In the genomic region with DNA sequence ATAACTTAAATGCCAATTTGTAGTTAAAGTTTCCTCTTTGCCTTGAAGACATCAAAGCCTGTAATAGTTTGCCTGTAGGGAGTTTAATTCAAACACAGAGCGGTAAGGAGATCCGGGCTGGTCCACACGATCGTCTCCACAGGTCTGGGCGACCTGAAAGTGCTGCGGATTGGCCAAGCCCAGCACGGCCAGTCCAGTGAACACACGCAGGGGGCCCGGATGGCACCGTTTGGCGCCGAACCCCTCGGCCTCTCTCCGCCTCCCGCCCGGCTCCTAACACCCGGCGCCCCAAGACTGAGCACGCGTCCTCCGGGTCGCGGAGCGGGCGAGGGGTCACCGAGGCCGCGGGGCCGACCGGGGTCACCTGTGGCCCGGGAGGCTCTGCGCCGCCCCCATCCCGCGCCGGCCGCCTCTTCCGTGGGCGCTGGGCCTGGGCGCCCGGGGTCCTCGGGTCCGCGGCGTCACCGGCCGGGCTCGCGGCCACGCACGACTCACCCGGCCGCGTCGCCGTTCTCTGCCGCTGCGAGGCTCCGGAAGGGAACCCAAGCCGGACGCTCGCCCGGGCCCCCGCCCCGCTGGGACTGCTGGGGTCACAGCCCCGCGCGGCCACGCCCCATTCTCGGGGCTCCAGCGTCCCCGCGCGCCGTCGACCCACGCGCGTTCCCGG, we compare ENCODE assay signal across 8 cellular contexts. TPM values are rescaled to one million over a fixed set of nuclear protein-coding genes. Genes with fewer than 3 reads are reported as not detected.
DNase-seq lines count a peak whose midpoint lies in the region; ATAC-seq and TF ChIP-seq lines count a peak whose summit lies in the region.

No MANE protein-coding gene starts in this region.

- H3K4me3 Mint-ChIP-seq in osteocyte (ENCODE audit: unreplicated experiment): peak overlapping the region; percentile 85

- H3K4me3 ChIP-seq in SU-DHL-6 (ENCODE audit: insufficient read depth, low read length, poor library complexity, severe bottlenecking) (peak overlapping the region; percentile 42), adrenal gland (peak overlapping the region; percentile 38 to 84 (median 58)), heart left ventricle (peak overlapping the region; percentile 64 to 88 (median 74)), uterus (peak overlapping the region; percentile 79 to 90)

- TF ChIP-seq CTCF in SU-DHL-6 (IDR thresholded peaks at IDR 0.05; ENCODE audit: insufficient read depth, low read length, poor library complexity, severe bottlenecking) (no peak), adrenal gland (IDR thresholded peaks at IDR 0.05) (peak in 1 of 6 experiments; percentile 8), heart left ventricle (IDR thresholded peaks at IDR 0.05) (no peak), osteocyte (IDR thresholded peaks at IDR 0.05) (no peak), uterus (IDR thresholded peaks at IDR 0.05) (peak in 1 of 4 experiments; percentile 14)

- H3K9me3 ChIP-seq in SU-DHL-6 (ENCODE audit: insufficient read depth, low read length) (no peaks in the 10 kb centered on the region), adrenal gland (replicated peaks in 1 of 3) (no peaks in the 10 kb centered on the region), heart left ventricle (no peaks in the 10 kb centered on the region), uterus (no peaks in the 10 kb centered on the region)

- peak overlapping the region; percentile 69 for H3K4me2 ChIP-seq in SU-DHL-6 (ENCODE audit: low read depth, low read length, poor library complexity, severe bottlenecking)

- TF ChIP-seq POLR2A in adrenal gland (IDR thresholded peaks at IDR 0.05) (peak; percentile 58 to 63), heart left ventricle (IDR thresholded peaks at IDR 0.05) (peak in 1 of 2 donors; percentile 40), uterus (IDR thresholded peaks at IDR 0.05) (peak in 1 of 2 donors; percentile 66)

- intact Hi-C loops in adrenal gland (cut with DNase I): no loop called here
- intact Hi-C loops in heart left ventricle (cut with DNase I): loop anchor here in 4 of 10 donors (1.0 to 2.0 kb wide), 3 partner anchors 17 to 18 kb away; no protein-coding TSS in a partner anchor
- intact Hi-C loops in uterus (cut with DNase I; ENCODE audit: low total_unique reads): no loop called here

- H3K9me3 Mint-ChIP-seq in osteocyte (ENCODE audit: unreplicated experiment): no peaks in the 10 kb centered on the region

- no peak overlapping the region for H3K27ac ChIP-seq in SU-DHL-6 (ENCODE audit: low read depth, low read length)
- H3K27ac ChIP-seq in adrenal gland: peak overlapping the region; percentile 90 to 99 (median 96)
- peak overlapping the region; percentile 85 to 100 (median 96) for H3K27ac ChIP-seq in heart left ventricle
- peak overlapping the region; percentile 99 for H3K27ac ChIP-seq in uterus

- WGBS in adrenal gland, 4 donors: 0 to 2% (median 0%) methylated on average over 6 to 80 of the region's 80 CpGs
- 1% methylated on average over 24 to 80 of the region's 80 CpGs for WGBS in heart left ventricle, 4 donors

- ATAC-seq in heart left ventricle: peak; percentile 47 to 92 (median 84)

- no peaks in the 10 kb centered on the region for H3K27me3 Mint-ChIP-seq in osteocyte (ENCODE audit: unreplicated experiment)

- no peaks in the 10 kb centered on the region for H3K79me2 ChIP-seq in SU-DHL-6 (ENCODE audit: insufficient read depth, low read length)

- peaks cover 13% of the 10 kb centered on the region for H3F3A ChIP-seq in SU-DHL-6 (ENCODE audit: insufficient read depth)

- DNase-seq in NOMO-1 treated with DMSO at 0.1 percent for 48 hours (lab: John Stamatoyannopoulos, UW; ENCODE audit: unreplicated experiment) (peak; percentile 42), NOMO-1 treated with dmso at 0.1 percent for 144 hours (lab: John Stamatoyannopoulos, UW; ENCODE audit: unreplicated experiment) (no peak), adrenal gland (peak; percentile 76 to 87 (median 83)), heart left ventricle (peak; percentile 86 to 94 (median 89)), osteocyte (ENCODE audit: extremely low spot score, unreplicated experiment) (peak; percentile 87), uterus (peak; percentile 70 to 76), NCI-H2081 (lab: John Stamatoyannopoulos, UW) (no peak)

- H3K36me3 Mint-ChIP-seq in osteocyte (ENCODE audit: unreplicated experiment): peaks cover 5% of the 10 kb centered on the region

- H3K4me1 ChIP-seq in adrenal gland (replicated peaks in 1 of 2): peaks cover 9 to 40% of the 10 kb centered on the region in 2 donors
- H3K4me1 ChIP-seq in heart left ventricle: peaks cover 0 to 32% (median 24%) of the 10 kb centered on the region in 12 donors
- no peaks in the 10 kb centered on the region for H3K4me1 ChIP-seq in uterus

- H3K9me2 ChIP-seq in SU-DHL-6 (replicated peaks; ENCODE audit: insufficient read depth, low read length): no peaks in the 10 kb centered on the region

- H4K20me1 ChIP-seq in SU-DHL-6 (ENCODE audit: low read depth, low read length): no peaks in the 10 kb centered on the region

- peak overlapping the region; percentile 50 for H3K9ac ChIP-seq in SU-DHL-6 (ENCODE audit: low read length)

- H2AFZ ChIP-seq in SU-DHL-6 (ENCODE audit: low read depth, low read length, severe bottlenecking): peak overlapping the region; percentile 74

- H3K36me3 ChIP-seq in SU-DHL-6 (ENCODE audit: low read length) (no peaks in the 10 kb centered on the region), adrenal gland (replicated peaks in 1 of 2) (no peaks in the 10 kb centered on the region), heart left ventricle (peaks cover 0 to 9% (median 2%) of the 10 kb centered on the region in 9 donors), uterus (no peaks in the 10 kb centered on the region)

- H3K27me3 ChIP-seq in SU-DHL-6 (ENCODE audit: low read length) (no peaks in the 10 kb centered on the region), adrenal gland (no peaks in the 10 kb centered on the region), heart left ventricle (no peaks in the 10 kb centered on the region), uterus (no peaks in the 10 kb centered on the region)

- H3K4me1 Mint-ChIP-seq in osteocyte (ENCODE audit: unreplicated experiment): peaks cover 31% of the 10 kb centered on the region

- peak overlapping the region; percentile 95 for H3K27ac Mint-ChIP-seq in osteocyte (ENCODE audit: unreplicated experiment)

RNA-seq across cellular contexts. Expression of a gene that starts 0.5 kb away (rescaled TPM):
- total RNA-seq in adrenal gland (100 to 1,000 TPM; 161 to 258 (median 209) TPM), heart left ventricle (100 to 1,000 TPM; 168 to 246 (median 188) TPM), osteocyte (90.2 and 93.1 TPM in 2 replicates), uterus (100 to 1,000 TPM in 3 of 4 donors, 10 to 100 TPM in 1; 84.9 to 266 (median 203) TPM)
- polyA plus RNA-seq in adrenal gland (100 to 1,000 TPM; 161 to 332 (median 229) TPM), heart left ventricle (100 to 1,000 TPM; 146 to 157 TPM)

RNA-seq across cellular contexts. Expression of a gene that starts 28.8 kb away (rescaled TPM):
- 100 to 1,000 TPM; 133 to 200 (median 146) TPM for total RNA-seq in adrenal gland
- 100 to 1,000 TPM; 100 to 177 (median 158) TPM for polyA plus RNA-seq in adrenal gland
- 10 to 100 TPM; 37.0 to 76.0 (median 62.8) TPM for total RNA-seq in heart left ventricle
- 10 to 100 TPM; 40.8 to 85.4 TPM for polyA plus RNA-seq in heart left ventricle
- 35.5 and 40.1 TPM in 2 replicates for total RNA-seq in osteocyte
- 10 to 100 TPM in 3 of 4 donors, 1 to 10 TPM in 1; 7.8 to 50.3 (median 21.6) TPM for total RNA-seq in uterus

Comparison
In these comparisons a context has a peak if more than half of its experiments do, and no peak if none do; other contexts are left out.
1. DNase-seq: peak in NOMO-1 treated with DMSO at 0.1 percent for 48 hours (single experiment), adrenal gland (7 of 7), heart left ventricle (5 of 5), osteocyte (single experiment) and uterus (2 of 2); none in NOMO-1 treated with dmso at 0.1 percent for 144 hours (single experiment) and NCI-H2081 (0 of 2).
2. Peak in every context shown above with its lines, with median percentiles within 50 percentile points of each other: H3K4me3 ChIP-seq.